10 cellular contexts compared by ENCODE assay signal in the genomic region with DNA sequence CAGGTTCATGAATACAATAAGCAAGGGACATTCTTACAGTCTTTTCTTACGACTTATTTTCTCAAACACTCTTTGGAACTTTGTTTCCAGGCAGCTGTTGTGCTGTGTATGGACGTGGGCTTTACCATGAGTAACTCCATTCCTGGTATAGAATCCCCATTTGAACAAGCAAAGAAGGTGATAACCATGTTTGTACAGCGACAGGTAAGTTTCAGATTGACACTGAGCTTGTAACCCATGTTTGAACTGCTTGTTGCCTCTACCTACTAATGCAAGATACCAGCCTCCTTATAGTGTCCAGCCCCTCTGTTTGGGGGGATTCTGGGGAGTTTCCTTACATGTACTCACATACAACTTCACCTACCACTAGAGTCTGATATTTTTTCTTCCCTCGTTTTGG. TPM values are rescaled to one million over a fixed set of nuclear protein-coding genes. Genes with fewer than 3 reads are reported as not detected.
DNase-seq lines count a peak whose midpoint lies in the region; ATAC-seq and TF ChIP-seq lines count a peak whose summit lies in the region.
"Had no signal": no experiment of that assay in that cellular context is flagged by ENCODE, and none has a peak within 500 bp of the region (broad histone marks: within the 10 kb centered on the region; RNA-seq: fewer than 3 reads in every experiment).

No MANE protein-coding gene starts in this region.

- no peaks in the 10 kb centered on the region for H3K9me3 Mint-ChIP-seq in memory B cell

- H3K36me3 Mint-ChIP-seq in T-helper 17 cell (ENCODE audit: low read depth) (peaks cover 11% of the 10 kb centered on the region), memory B cell (peaks cover 28% of the 10 kb centered on the region)

- peaks cover 25% of the 10 kb centered on the region for H4K20me1 ChIP-seq in DND-41 (ENCODE audit: insufficient read depth, low read length)

- TF ChIP-seq CTCF in A673 (conservative IDR thresholded peaks at IDR 0.05; ENCODE audit: low read depth, low read length) = no peak
- no peak for TF ChIP-seq CTCF in DND-41 (IDR thresholded peaks at IDR 0.05; ENCODE audit: borderline replicate concordance, extremely low read depth, low read length, poor library complexity, severe bottlenecking)
- no peak for TF ChIP-seq CTCF in Peyer's patch (IDR thresholded peaks at IDR 0.05)
- no peak for TF ChIP-seq CTCF in RWPE1 (conservative IDR thresholded peaks at IDR 0.05; ENCODE audit: low read depth)

- H3K4me3 ChIP-seq in A673 (ENCODE audit: low read depth, low read length, poor library complexity, severe bottlenecking) (no peak overlapping the region), DND-41 (ENCODE audit: low read depth in 1 of 2, low read length in 2 of 2) (no peak overlapping the region), Peyer's patch (no peak overlapping the region)

- no peak for TF ChIP-seq POLR2A in Peyer's patch (IDR thresholded peaks at IDR 0.05)

- H3K36me3 ChIP-seq in A673 (ENCODE audit: insufficient read depth, low read length, poor library complexity, severe bottlenecking) (peaks cover 65% of the 10 kb centered on the region), DND-41 (ENCODE audit: insufficient read depth, low read length) (peaks cover 73% of the 10 kb centered on the region), Peyer's patch (peaks cover 0 to 51% (median 0%) of the 10 kb centered on the region in 3 donors)

- H3K27ac Mint-ChIP-seq in T-helper 17 cell (peak overlapping the region; percentile 100), memory B cell (peak overlapping the region; percentile 99)

- H3K4me1 Mint-ChIP-seq in T-helper 17 cell = peaks cover 56% of the 10 kb centered on the region
- peaks cover 37% of the 10 kb centered on the region for H3K4me1 Mint-ChIP-seq in memory B cell

- H3K27ac ChIP-seq in A673 (ENCODE audit: low read depth, low read length, poor library complexity, severe bottlenecking) (peak overlapping the region; percentile 57), DND-41 (ENCODE audit: low read length) (no peak overlapping the region), Peyer's patch (no peak overlapping the region), RWPE1 (no peak overlapping the region)

- H3K4me3 Mint-ChIP-seq in T-helper 17 cell = peak overlapping the region; percentile 33
- H3K4me3 Mint-ChIP-seq in memory B cell = no peak overlapping the region

- H2AFZ ChIP-seq in DND-41 (ENCODE audit: low read depth, low read length) = no peak overlapping the region

- POLR2A ChIA-PET in A673 (lab: Charles Lee; ENCODE audit: low non-redundant PET) = no interaction called here
- POLR2A ChIA-PET in RWPE1 (lab: Yijun Ruan, JAX; ENCODE audit: low non-redundant PET) = no interaction called here

- no TSS peak for BruUV-seq in A673 (replicated peaks; lab: Mats Ljungman, UMichigan)

- no peak overlapping the region for H3K9ac ChIP-seq in DND-41 (ENCODE audit: low read depth, low read length)

- H3K4me2 ChIP-seq in DND-41 (ENCODE audit: insufficient read depth, low read length) = peak overlapping the region; percentile 83; the same call in 1 of the 2 replicates

- H3K27me3 ChIP-seq in A673 (replicated peaks; ENCODE audit: insufficient read depth, low read depth, low read length, poor library complexity) (no peaks in the 10 kb centered on the region), DND-41 (ENCODE audit: insufficient read depth, low read length, poor library complexity) (no peaks in the 10 kb centered on the region), Peyer's patch (no peaks in the 10 kb centered on the region)

- H3K4me1 ChIP-seq in A673 (ENCODE audit: insufficient read depth, low read length, poor library complexity, severe bottlenecking) (peaks cover 58% of the 10 kb centered on the region), DND-41 (ENCODE audit: insufficient read depth, low read length) (peaks cover 73% of the 10 kb centered on the region), Peyer's patch (peaks cover 0 to 35% (median 2%) of the 10 kb centered on the region in 4 donors)

- H3K27me3 Mint-ChIP-seq in T-helper 17 cell (no peaks in the 10 kb centered on the region), memory B cell (no peaks in the 10 kb centered on the region)

- DNase-seq in A673 (ENCODE audit: low spot score) (no peak), DND-41 (no peak), T-helper 17 cell (no peak), memory B cell (ENCODE audit: low spot score in 2 of 2) (no peak), Peyer's patch (no peak), midbrain (lab: John Stamatoyannopoulos, UW) (no peak), NCI-H510A (lab: John Stamatoyannopoulos, UW) (no peak), RWPE1 (ENCODE audit: low spot score) (no peak)
- DNase-seq: hippocampal formation, NCI-H2081 had no signal

- H3K9me3 ChIP-seq in A673 (ENCODE audit: low read depth, low read length, poor library complexity, severe bottlenecking) = no peaks in the 10 kb centered on the region
- no peaks in the 10 kb centered on the region for H3K9me3 ChIP-seq in DND-41 (ENCODE audit: insufficient read depth, low read length, severe bottlenecking)
- no peaks in the 10 kb centered on the region for H3K9me3 ChIP-seq in T-helper 17 cell (ENCODE audit: control insufficient read depth, low read length, poor library complexity, severe bottlenecking)
- no peaks in the 10 kb centered on the region for H3K9me3 ChIP-seq in Peyer's patch

- intact Hi-C loops in A673 (cut with micrococcal nuclease; ENCODE audit: unreplicated experiment) = no loop called here

- CTCF ChIA-PET in A673 (lab: Charles Lee) (no interaction called here), RWPE1 (lab: Yijun Ruan, JAX) (no interaction called here)

- H3K79me2 ChIP-seq in DND-41 (ENCODE audit: insufficient read depth, low read length) = peaks cover 82% of the 10 kb centered on the region

- no peak for ATAC-seq in DND-41 (ENCODE audit: insufficient read depth, low read depth)
- no peak for ATAC-seq in T-helper 17 cell
- no peak for ATAC-seq in memory B cell (ENCODE audit: low read depth)

RNA-seq across cellular contexts. Expression of gene XRCC5, which starts 3.8 kb away (rescaled TPM):
- total RNA-seq in A673 (2021) = 508 and 534 TPM in 2 replicates
- total RNA-seq in T-helper 17 cell = 100 to 1,000 TPM; 151 to 161 TPM
- 100 to 1,000 TPM in 3 of 4 donors, 10 to 100 TPM in 1; 81.7 to 140 (median 111) TPM for total RNA-seq in Peyer's patch

RNA-seq across cellular contexts. Expression of gene TMEM169, which starts 31.2 kb away (rescaled TPM):
- total RNA-seq in A673 (2021) (1.1 and 1.7 TPM in 2 replicates), T-helper 17 cell (1 to 10 TPM; 1.6 to 2.2 TPM), Peyer's patch (1 to 10 TPM in 1 of 4 donors, not detected in 3; 1.6 TPM)

RNA-seq across cellular contexts. Expression of gene PECR, which starts 31.3 kb away (rescaled TPM):
- total RNA-seq in A673 (2021) (19.7 and 22.2 TPM in 2 replicates), T-helper 17 cell (10 to 100 TPM; 16.9 to 18.7 TPM), Peyer's patch (10 to 100 TPM; 44.6 to 85.6 (median 54.3) TPM)
